9 cellular contexts compared by ENCODE assay signal in genomic region chr13:78608254-78608704, GRCh38. TPM values are rescaled to one million over a fixed set of nuclear protein-coding genes. Genes with fewer than 3 reads are reported as not detected.
A peak's percentile ranks its signal among the peaks of the same experiment; 100 is the strongest.
DNase-seq lines count a peak whose midpoint lies in the region; ATAC-seq and TF ChIP-seq lines count a peak whose summit lies in the region.
"Had no signal": no experiment of that assay in that cellular context is flagged by ENCODE, and none has a peak within 500 bp of the region (broad histone marks: within the 10 kb centered on the region; RNA-seq: fewer than 3 reads in every experiment).

No MANE protein-coding gene starts in this region.

- no peak for TF ChIP-seq CTCF in CD8-positive, alpha-beta T cell (IDR thresholded peaks at IDR 0.05)
- no peak for TF ChIP-seq CTCF in MM.1S (IDR thresholded peaks at IDR 0.05; ENCODE audit: low read length)
- no peak for TF ChIP-seq CTCF in parathyroid adenoma (IDR thresholded peaks at IDR 0.05)
- TF ChIP-seq CTCF in prostate gland (IDR thresholded peaks at IDR 0.05), result no peak

- H3F3A ChIP-seq in MM.1S (ENCODE audit: insufficient read depth, low read length), result no peaks in the 10 kb centered on the region

- 16% methylated on average over 16 of the region's 16 CpGs for WGBS in esophagus, 2 donors
- WGBS in prostate gland, result 13% methylated on average over 16 of the region's 16 CpGs

- H3K27me3 ChIP-seq in CD8-positive, alpha-beta T cell (ENCODE audit: insufficient read depth, low read length), result peaks cover 44% of the 10 kb centered on the region
- H3K27me3 ChIP-seq in MM.1S (replicated peaks; ENCODE audit: insufficient read depth, low read length), result no peaks in the 10 kb centered on the region
- H3K27me3 ChIP-seq in esophagus (ENCODE audit: control insufficient read depth in 1 of 2, insufficient read depth in 2 of 2, low read length in 2 of 2), result peaks cover 15 to 58% of the 10 kb centered on the region in 2 donors
- peaks cover 39% of the 10 kb centered on the region for H3K27me3 ChIP-seq in parathyroid adenoma (ENCODE audit: control insufficient read depth, insufficient read depth, low read length)
- peaks cover 43% of the 10 kb centered on the region for H3K27me3 ChIP-seq in prostate gland (replicated peaks; ENCODE audit: insufficient read depth)

- no peaks in the 10 kb centered on the region for H3K9me2 ChIP-seq in MM.1S (replicated peaks; ENCODE audit: insufficient read depth, low read length)

- H3K36me3 Mint-ChIP-seq in CD8-positive, alpha-beta T cell, result no peaks in the 10 kb centered on the region

- POLR2A ChIA-PET in CD8-positive, alpha-beta T cell (lab: Charles Lee), result no interaction called here

- peaks cover 65% of the 10 kb centered on the region for H3K27me3 Mint-ChIP-seq in CD8-positive, alpha-beta T cell (ENCODE audit: low read depth)

- H3K9me3 Mint-ChIP-seq in CD8-positive, alpha-beta T cell, result no peaks in the 10 kb centered on the region

- no peak overlapping the region for H3K27ac Mint-ChIP-seq in CD8-positive, alpha-beta T cell

- H3K4me2 ChIP-seq in MM.1S (ENCODE audit: low read depth, low read length) (peak overlapping the region; percentile 72; the same call in 1 of the 2 replicates), parathyroid adenoma (ENCODE audit: low read length) (peak overlapping the region; percentile 76)

- peaks cover 33% of the 10 kb centered on the region for H3K4me1 ChIP-seq in CD8-positive, alpha-beta T cell (ENCODE audit: insufficient read depth, low read length)
- H3K4me1 ChIP-seq in MM.1S (ENCODE audit: low read length) (0 out of 2 replicates have a peak, but pooled peaks cover 6% of the 10 kb centered on the region), esophagus (ENCODE audit: control insufficient read depth in 2 of 2, insufficient read depth in 2 of 2, low read length in 1 of 2) (peaks cover 11 to 19% of the 10 kb centered on the region in 2 donors), parathyroid adenoma (peaks cover 4% of the 10 kb centered on the region), prostate gland (replicated peaks) (peaks cover 4% of the 10 kb centered on the region)

- no peaks in the 10 kb centered on the region for H3K9me3 ChIP-seq in CD8-positive, alpha-beta T cell (ENCODE audit: low read length)
- no peaks in the 10 kb centered on the region for H3K9me3 ChIP-seq in MM.1S (replicated peaks; ENCODE audit: insufficient read depth, low read length)
- H3K9me3 ChIP-seq in esophagus (ENCODE audit: control insufficient read depth in 2 of 2, insufficient read depth in 1 of 2, low read depth in 1 of 2, low read length in 1 of 2), result peaks cover 0 to 5% of the 10 kb centered on the region in 2 donors
- H3K9me3 ChIP-seq in parathyroid adenoma (ENCODE audit: control insufficient read depth, low read length), result no peaks in the 10 kb centered on the region
- H3K9me3 ChIP-seq in prostate gland, result no peaks in the 10 kb centered on the region
- H3K9me3 ChIP-seq: adrenal gland had no signal

- H3K9ac ChIP-seq in MM.1S (ENCODE audit: low read length), result no peak overlapping the region
- H3K9ac ChIP-seq in parathyroid adenoma, result no peak overlapping the region

- no peak overlapping the region for H3K27ac ChIP-seq in CD8-positive, alpha-beta T cell (ENCODE audit: low read depth, low read length)
- H3K27ac ChIP-seq in MM.1S (ENCODE audit: low read length) (no peak overlapping the region), esophagus (ENCODE audit: low read depth in 2 of 2, low read length in 1 of 2) (no peak overlapping the region), parathyroid adenoma (no peak overlapping the region), prostate gland (no peak overlapping the region), caudate nucleus (ENCODE audit: low read depth, low read length) (no peak overlapping the region)
- H3K27ac ChIP-seq: adrenal gland had no signal

- ATAC-seq in CD8-positive, alpha-beta T cell, result no peak
- ATAC-seq in HG02571 (IDR thresholded peaks at IDR 0.05; ENCODE audit: unreplicated experiment) (no peak), GM21786 (IDR thresholded peaks at IDR 0.05; ENCODE audit: unreplicated experiment) (no peak)

- peaks cover 41% of the 10 kb centered on the region for H3K4me1 Mint-ChIP-seq in CD8-positive, alpha-beta T cell (ENCODE audit: low read depth)

- intact Hi-C loops in CD8-positive, alpha-beta T cell (cut with DNase I, micrococcal nuclease), result loop anchor here (2.0 to 5.0 kb wide), 2 partner anchors 15 to 49 kb away; partner anchors contain the start of gene OBI1 (in 1 of the 2)
- intact Hi-C loops in prostate gland (cut with DNase I), result no loop called here

- CTCF ChIA-PET in CD8-positive, alpha-beta T cell (lab: Charles Lee), result no interaction called here

- peak overlapping the region; percentile 74 for H3K4me3 Mint-ChIP-seq in CD8-positive, alpha-beta T cell

- DNase-seq in CD8-positive, alpha-beta T cell, result no peak
- no peak for DNase-seq in MM.1S
- DNase-seq in prostate gland (ENCODE audit: low spot score), result no peak
- DNase-seq in caudate nucleus (lab: John Stamatoyannopoulos, UW), result no peak
- DNase-seq: adrenal gland had no signal

- no peak for TF ChIP-seq POLR2A in prostate gland (IDR thresholded peaks at IDR 0.05)

- 0 out of 2 replicates have a peak overlapping the region, but pooled peaks have one; percentile 44 for H2AFZ ChIP-seq in MM.1S (ENCODE audit: low read length)
- peak overlapping the region; percentile 50 for H2AFZ ChIP-seq in parathyroid adenoma

- no peak overlapping the region for H3K4me3 ChIP-seq in CD8-positive, alpha-beta T cell (ENCODE audit: low read depth, low read length)
- H3K4me3 ChIP-seq in MM.1S (ENCODE audit: low read length) (peak overlapping the region; percentile 58), esophagus (ENCODE audit: low read depth in 1 of 2, low read length in 2 of 2) (peak overlapping the region; percentile 29 to 71), parathyroid adenoma (ENCODE audit: low read depth, low read length) (peak overlapping the region; percentile 56), prostate gland (peak overlapping the region in 1 of 2 donors; percentile 31)

- no peaks in the 10 kb centered on the region for H4K20me1 ChIP-seq in MM.1S (ENCODE audit: insufficient read depth, low read length)

- H3K36me3 ChIP-seq in CD8-positive, alpha-beta T cell (ENCODE audit: insufficient read depth, low read length), result no peaks in the 10 kb centered on the region
- no peaks in the 10 kb centered on the region for H3K36me3 ChIP-seq in MM.1S (replicated peaks; ENCODE audit: insufficient read depth, low read length)
- no peaks in the 10 kb centered on the region for H3K36me3 ChIP-seq in esophagus (ENCODE audit: control insufficient read depth in 2 of 2, insufficient read depth in 2 of 2, low read length in 1 of 2)
- no peaks in the 10 kb centered on the region for H3K36me3 ChIP-seq in parathyroid adenoma (ENCODE audit: control insufficient read depth, insufficient read depth, low read length)
- H3K36me3 ChIP-seq in prostate gland, result no peaks in the 10 kb centered on the region
- H3K36me3 ChIP-seq: adrenal gland had no signal

- H3K79me2 ChIP-seq in MM.1S (ENCODE audit: low read length), result no peaks in the 10 kb centered on the region
- H3K79me2 ChIP-seq in parathyroid adenoma, result no peaks in the 10 kb centered on the region

RNA-seq across cellular contexts. Expression of gene POU4F1, which starts 4.9 kb away (rescaled TPM):
- total RNA-seq in CD8-positive, alpha-beta T cell, result under 1 TPM; 0.05 to 0.08 TPM
- under 1 TPM; 0.04 TPM for polyA plus RNA-seq in esophagus
- under 1 TPM in 1 of 2 donors, not detected in 1; 0.68 TPM for total RNA-seq in prostate gland
- total RNA-seq: adrenal gland had no signal

RNA-seq across cellular contexts. Expression of gene OBI1, which starts 50.7 kb away (rescaled TPM):
- 1 to 10 TPM; 3.5 to 4.0 TPM for total RNA-seq in CD8-positive, alpha-beta T cell
- 1 to 10 TPM; 1.2 to 3.3 TPM for polyA plus RNA-seq in esophagus
- 10 to 100 TPM in 1 of 2 donors, 1 to 10 TPM in 1; 7.9 to 20.4 TPM for total RNA-seq in prostate gland
